Comparison of ENCODE assay signal across 24 cellular contexts in the genomic region with DNA sequence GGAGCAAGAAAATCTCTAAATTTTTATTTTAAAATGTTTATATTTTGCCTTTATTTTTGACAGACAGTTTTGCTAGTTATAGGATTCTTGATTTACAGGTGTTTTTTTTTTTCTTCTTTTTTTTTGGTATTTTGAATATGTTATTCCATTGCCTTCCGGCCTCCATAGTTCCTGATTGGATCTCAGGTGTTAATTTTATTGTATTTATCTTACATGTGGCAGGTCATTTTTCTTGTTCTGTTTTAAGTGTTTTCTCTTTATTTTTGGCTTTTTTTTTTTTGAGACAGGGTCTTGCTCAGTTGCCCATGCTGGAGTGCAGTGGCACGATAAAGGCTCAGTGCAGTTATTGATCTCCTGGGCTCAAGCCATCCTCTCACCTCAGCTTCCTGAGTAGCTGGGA.
"Had no signal": no experiment of that assay in that cellular context is flagged by ENCODE, and none has a peak within 500 bp of the region (broad histone marks: within the 10 kb centered on the region; RNA-seq: fewer than 3 reads in every experiment).

No MANE protein-coding gene starts in this region.

- H3K27me3 Mint-ChIP-seq: naive thymus-derived CD4-positive, alpha-beta T cell; stimulated activated naive B cell treated with anti-CD40 and anti-IgM and Interleukin-4, amounts not matched to agents 10 μg/mL and 1 μg/mL and 100 μg/mL, for 72 hours; stimulated activated naive CD8-positive, alpha-beta T cell treated with anti-CD3 and anti-CD28 coated beads, Interleukin-15, Interleukin-2, amounts not matched to agents 100 ng/mL and 50 ng/mL, for 24 hours had no signal

- ATAC-seq: esophagus mucosa; gastrocnemius medialis; left cardiac atrium; left lung; naive thymus-derived CD4-positive, alpha-beta T cell; stimulated activated naive B cell treated with anti-CD40 and anti-IgM and Interleukin-4, amounts not matched to agents 10 μg/mL and 1 μg/mL and 100 μg/mL, for 72 hours had no signal

- H3K36me3 ChIP-seq: gastrocnemius medialis, prostate gland, right atrium auricular region, sigmoid colon had no signal

- H3K27ac Mint-ChIP-seq: naive thymus-derived CD4-positive, alpha-beta T cell; nephron; neural progenitor cell; stimulated activated naive B cell treated with anti-CD40 and anti-IgM and Interleukin-4, amounts not matched to agents 10 μg/mL and 1 μg/mL and 100 μg/mL, for 72 hours; stimulated activated naive CD8-positive, alpha-beta T cell treated with anti-CD3 and anti-CD28 coated beads, Interleukin-15, Interleukin-2, amounts not matched to agents 100 ng/mL and 50 ng/mL, for 24 hours had no signal

- H3K9me3 ChIP-seq: gastrocnemius medialis, left lung, prostate gland, right atrium auricular region, sigmoid colon, suprapubic skin, vagina had no signal

- H3K9ac ChIP-seq: neural progenitor cell, parathyroid adenoma had no signal

- H3K27me3 ChIP-seq: gastrocnemius medialis, left lung, neural progenitor cell, right atrium auricular region, sigmoid colon, suprapubic skin, transverse colon, vagina had no signal

- H3K4me3 Mint-ChIP-seq: naive thymus-derived CD4-positive, alpha-beta T cell; nephron; neural progenitor cell; stimulated activated naive B cell treated with anti-CD40 and anti-IgM and Interleukin-4, amounts not matched to agents 10 μg/mL and 1 μg/mL and 100 μg/mL, for 72 hours; stimulated activated naive CD8-positive, alpha-beta T cell treated with anti-CD3 and anti-CD28 coated beads, Interleukin-15, Interleukin-2, amounts not matched to agents 100 ng/mL and 50 ng/mL, for 24 hours had no signal

- H3K4me1 Mint-ChIP-seq: nephron, neural progenitor cell had no signal

- H2AFZ ChIP-seq: neural progenitor cell, parathyroid adenoma had no signal

- H3K4me1 ChIP-seq: gastrocnemius medialis, left lung, neural progenitor cell, parathyroid adenoma, prostate gland, suprapubic skin, transverse colon had no signal

- H3K4me2 ChIP-seq: neural progenitor cell had no signal

- H3K4me3 ChIP-seq: gastrocnemius medialis, left lung, neural progenitor cell, prostate gland, right atrium auricular region, sigmoid colon, suprapubic skin, transverse colon, vagina had no signal

- DNase-seq: cortex of kidney; foreskin fibroblast; gastrocnemius medialis; head of caudate nucleus; left cardiac atrium; left lung; mesenchymal stem cell; midbrain; naive thymus-derived CD4-positive, alpha-beta T cell; sigmoid colon; stimulated activated CD4-positive, alpha-beta T cell treated with anti-CD3 and anti-CD28 coated beads, Interleukin-15, amount 100 ng/mL, for 24 hours; stimulated activated CD4-positive, alpha-beta T cell treated with anti-CD3 and anti-CD28 coated beads, Interleukin-2, amount 100 ng/mL, for 48 hours; stimulated activated naive B cell treated with anti-CD40 and anti-IgM and Interleukin-4, amounts not matched to agents 10 μg/mL and 1 μg/mL and 100 μg/mL, for 72 hours; transverse colon had no signal

- H3K27ac ChIP-seq: epithelial cell of prostate, gastrocnemius medialis, left lung, neural progenitor cell, parathyroid adenoma, prostate gland, right atrium auricular region, sigmoid colon, suprapubic skin, transverse colon, vagina had no signal
